Comparison of ENCODE assay signal across 13 cellular contexts in genomic region chrX:101265869-101266428, GRCh38. TPM values are rescaled to one million over a fixed set of nuclear protein-coding genes. Genes with fewer than 3 reads are reported as not detected.
DNase-seq lines count a peak whose midpoint lies in the region; ATAC-seq and TF ChIP-seq lines count a peak whose summit lies in the region.
"Had no signal": no experiment of that assay in that cellular context is flagged by ENCODE, and none has a peak within 500 bp of the region (broad histone marks: within the 10 kb centered on the region; RNA-seq: fewer than 3 reads in every experiment).

No MANE protein-coding gene starts in this region.

- H2BK15ac ChIP-seq in mesenchymal stem cell (ENCODE audit: low read depth, poor library complexity, severe bottlenecking) = no peak overlapping the region

- peak overlapping the region in 1 of 2 experiments; percentile 82 for H3K14ac ChIP-seq in mesenchymal stem cell (ENCODE audit: low read length in 2 of 2)

- peak overlapping the region; percentile 77 to 90 for H2BK12ac ChIP-seq in mesenchymal stem cell (ENCODE audit: low read length in 2 of 2)

- no peak for ATAC-seq in Right ventricle myocardium superior (ENCODE audit: poor library complexity)
- no peak for ATAC-seq in GM18502 (IDR thresholded peaks at IDR 0.05; ENCODE audit: poor library complexity, unreplicated experiment)
- ATAC-seq: activated naive CD8-positive, alpha-beta T cell treated with anti-CD3 and anti-CD28 coated beads, Interleukin-2, amount 50 U/mL, for 24 hours had no signal

- H3K4me3 ChIP-seq in choroid plexus epithelial cell (ENCODE audit: low read depth, low read length) = no peak overlapping the region
- no peak overlapping the region for H3K4me3 ChIP-seq in mesenchymal stem cell (ENCODE audit: insufficient read depth in 1 of 2, low read depth in 1 of 2, low read length in 2 of 2)

- H3K9me3 ChIP-seq in mesenchymal stem cell (ENCODE audit: control insufficient read depth, low read length) = no peaks in the 10 kb centered on the region

- no peak for TF ChIP-seq CTCF in choroid plexus epithelial cell (conservative IDR thresholded peaks at IDR 0.05; ENCODE audit: low read depth, low read length)

- no peak overlapping the region for H3K27ac ChIP-seq in mesenchymal stem cell (ENCODE audit: low read length, poor library complexity, severe bottlenecking)

- no peak overlapping the region for H3K27ac Mint-ChIP-seq in T-helper 2 cell treated with Interferon-gamma antibody and Interleukin-4, amounts not matched to agents 5 μg/mL and 100 μg/mL, for 36 hours
- H3K27ac Mint-ChIP-seq: activated naive CD8-positive, alpha-beta T cell treated with anti-CD3 and anti-CD28 coated beads, Interleukin-2, amount 50 U/mL, for 24 hours; CD14-positive monocyte; memory B cell; stimulated activated naive CD8-positive, alpha-beta T cell treated with anti-CD3 and anti-CD28 coated beads, Interleukin-15, Interleukin-2, amounts not matched to agents 100 ng/mL and 50 ng/mL, for 24 hours had no signal

- peak overlapping the region; percentile 80 for H4K91ac ChIP-seq in mesenchymal stem cell (ENCODE audit: low read length)

- H3K36me3 Mint-ChIP-seq in T-helper 2 cell treated with Interferon-gamma antibody and Interleukin-4, amounts not matched to agents 5 μg/mL and 100 μg/mL, for 36 hours (ENCODE audit: low read depth) = no peaks in the 10 kb centered on the region
- H3K36me3 Mint-ChIP-seq: CD14-positive monocyte, memory B cell had no signal

- H3K9ac ChIP-seq in mesenchymal stem cell (ENCODE audit: low read length) = no peak overlapping the region

- H3K36me3 ChIP-seq in mesenchymal stem cell (ENCODE audit: control insufficient read depth in 1 of 2, insufficient read depth in 2 of 2, low read depth in 1 of 2, low read length in 2 of 2) = no peaks in the 10 kb centered on the region

- DNase-seq in Caki2 (ENCODE audit: low read depth) (peak; percentile 3), NCI-H510A treated with DMSO at 0.1 percent for 48 hours (lab: John Stamatoyannopoulos, UW) (peak; percentile 2), choroid plexus epithelial cell (ENCODE audit: low read depth) (peak; percentile 65), mesenchymal stem cell (peak; percentile 80), mucosa of gallbladder (ENCODE audit: low spot score) (no peak), Right ventricle myocardium superior (no peak)
- DNase-seq in T-helper 2 cell treated with Interferon-gamma antibody and Interleukin-4, amounts not matched to agents 5 μg/mL and 100 μg/mL, for 36 hours (ENCODE audit: low spot score) = no peak
- DNase-seq: activated naive CD8-positive, alpha-beta T cell treated with anti-CD3 and anti-CD28 coated beads, Interleukin-2, amount 50 U/mL, for 24 hours; Kasumi-1 had no signal

- peaks cover 0 to 12% of the 10 kb centered on the region in 2 experiments for H3K27me3 ChIP-seq in mesenchymal stem cell (ENCODE audit: control insufficient read depth in 1 of 2, insufficient read depth in 1 of 2, low read length in 2 of 2)

- no peak overlapping the region for H2AK5ac ChIP-seq in mesenchymal stem cell (ENCODE audit: low read length, severe bottlenecking)

- no peaks in the 10 kb centered on the region for H3K27me3 Mint-ChIP-seq in T-helper 2 cell treated with Interferon-gamma antibody and Interleukin-4, amounts not matched to agents 5 μg/mL and 100 μg/mL, for 36 hours (ENCODE audit: low read depth)
- H3K27me3 Mint-ChIP-seq: activated naive CD8-positive, alpha-beta T cell treated with anti-CD3 and anti-CD28 coated beads, Interleukin-2, amount 50 U/mL, for 24 hours; stimulated activated naive CD8-positive, alpha-beta T cell treated with anti-CD3 and anti-CD28 coated beads, Interleukin-15, Interleukin-2, amounts not matched to agents 100 ng/mL and 50 ng/mL, for 24 hours had no signal

- peaks cover 6% of the 10 kb centered on the region for H3K4me1 ChIP-seq in mesenchymal stem cell (ENCODE audit: control insufficient read depth, insufficient read depth, low read depth, low read length)

- H3K18ac ChIP-seq in mesenchymal stem cell (ENCODE audit: low read depth in 1 of 2, low read length in 2 of 2) = peak overlapping the region; percentile 78 to 86

- H3K4me2 ChIP-seq in mesenchymal stem cell (ENCODE audit: low read length, poor library complexity, severe bottlenecking) = no peak overlapping the region

- intact Hi-C loops in Right ventricle myocardium superior (cut with DNase I) = no loop called here

- peak overlapping the region; percentile 88 for H4K8ac ChIP-seq in mesenchymal stem cell (ENCODE audit: low read length)

- H2BK120ac ChIP-seq in mesenchymal stem cell (ENCODE audit: low read depth, low read length) = peak overlapping the region; percentile 49

- no peak overlapping the region for H2AFZ ChIP-seq in mesenchymal stem cell (ENCODE audit: low read depth, low read length)

- H3K4me1 Mint-ChIP-seq in T-helper 2 cell treated with Interferon-gamma antibody and Interleukin-4, amounts not matched to agents 5 μg/mL and 100 μg/mL, for 36 hours (ENCODE audit: low read depth) = no peaks in the 10 kb centered on the region
- H3K4me1 Mint-ChIP-seq: activated naive CD8-positive, alpha-beta T cell treated with anti-CD3 and anti-CD28 coated beads, Interleukin-2, amount 50 U/mL, for 24 hours; CD14-positive monocyte; memory B cell had no signal

- no peak overlapping the region for H3K23ac ChIP-seq in mesenchymal stem cell (ENCODE audit: low read length in 2 of 2)

- peak overlapping the region; percentile 11 to 46 for H3K4ac ChIP-seq in mesenchymal stem cell (ENCODE audit: low read depth in 1 of 2, low read length in 2 of 2)

- WGBS in mesenchymal stem cell = 30% methylated on average over 3 of the region's 5 CpGs

- H2BK5ac ChIP-seq in mesenchymal stem cell (ENCODE audit: low read depth, low read length, poor library complexity, severe bottlenecking) = no peak overlapping the region

- no peaks in the 10 kb centered on the region for H3K79me1 ChIP-seq in mesenchymal stem cell (replicated peaks; ENCODE audit: low read length, poor library complexity, severe bottlenecking)

- in situ Hi-C loops in Caki2 (cut with HindIII; ENCODE audit: low pct_unique_long_range_greater_than_20kb, low sequenced_read_pairs) = no loop called here

- H3K4me3 Mint-ChIP-seq in T-helper 2 cell treated with Interferon-gamma antibody and Interleukin-4, amounts not matched to agents 5 μg/mL and 100 μg/mL, for 36 hours = no peak overlapping the region
- H3K4me3 Mint-ChIP-seq: activated naive CD8-positive, alpha-beta T cell treated with anti-CD3 and anti-CD28 coated beads, Interleukin-2, amount 50 U/mL, for 24 hours; memory B cell; stimulated activated naive CD8-positive, alpha-beta T cell treated with anti-CD3 and anti-CD28 coated beads, Interleukin-15, Interleukin-2, amounts not matched to agents 100 ng/mL and 50 ng/mL, for 24 hours had no signal

- no peaks in the 10 kb centered on the region for H3K9me3 Mint-ChIP-seq in T-helper 2 cell treated with Interferon-gamma antibody and Interleukin-4, amounts not matched to agents 5 μg/mL and 100 μg/mL, for 36 hours
- H3K9me3 Mint-ChIP-seq: activated naive CD8-positive, alpha-beta T cell treated with anti-CD3 and anti-CD28 coated beads, Interleukin-2, amount 50 U/mL, for 24 hours; memory B cell; stimulated activated naive CD8-positive, alpha-beta T cell treated with anti-CD3 and anti-CD28 coated beads, Interleukin-15, Interleukin-2, amounts not matched to agents 100 ng/mL and 50 ng/mL, for 24 hours had no signal

RNA-seq across cellular contexts. Expression of gene TAF7L, which starts 25.2 kb away (rescaled TPM):
- not detected in 2 replicates for total RNA-seq in Caki2 (2014; rRNA removed; shearing (Covaris generic); ENCODE audit: low replicate concordance)
- 0.12 TPM for polyA plus RNA-seq in mesenchymal stem cell (2013, experiment 1 of 2)
- 0.15 TPM for polyA plus RNA-seq in mesenchymal stem cell (2013, experiment 2 of 2)
- total RNA-seq in mucosa of gallbladder = not detected
- not detected for total RNA-seq in Right ventricle myocardium superior
- polyA plus RNA-seq: CD14-positive monocyte had no signal

RNA-seq across cellular contexts. Expression of gene DRP2, which starts 46.4 kb away (rescaled TPM):
- total RNA-seq in Caki2 (2014; rRNA removed; shearing (Covaris generic); ENCODE audit: low replicate concordance) = 0.24 TPM in 1 of 2 replicates, not detected in the other
- polyA plus RNA-seq in mesenchymal stem cell (2013, experiment 1 of 2) = 2.0 TPM
- 2.1 TPM for polyA plus RNA-seq in mesenchymal stem cell (2013, experiment 2 of 2)
- total RNA-seq in mucosa of gallbladder = 0.29 TPM
- 0.05 TPM for total RNA-seq in Right ventricle myocardium superior
- polyA plus RNA-seq: CD14-positive monocyte had no signal

Comparison
In these comparisons a context has a peak if more than half of its experiments do, and no peak if none do; other contexts are left out.
1. DNase-seq: peak in Caki2 (single experiment), NCI-H510A treated with DMSO at 0.1 percent for 48 hours (single experiment), choroid plexus epithelial cell (single experiment) and mesenchymal stem cell (single experiment); none in T-helper 2 cell treated with Interferon-gamma antibody and Interleukin-4, amounts not matched to agents 5 μg/mL and 100 μg/mL, for 36 hours (single experiment), mucosa of gallbladder (single experiment) and Right ventricle myocardium superior (single experiment).